In genomic region chr1:145927073-145927886, GRCh38 we compare ENCODE assay signal across 8 cellular contexts. TPM values are rescaled to one million over a fixed set of nuclear protein-coding genes. Genes with fewer than 3 reads are reported as not detected.
DNase-seq lines count a peak whose midpoint lies in the region; TF ChIP-seq lines count a peak whose summit lies in the region.

Gene RBM8A, minus strand, starts transcription at chr1:145927484. Its CDS starts 58 bp downstream, at chr1:145927426.

- H3K4me1 Mint-ChIP-seq in HFFc6 (ENCODE audit: low read depth): peaks cover 6% of the 10 kb centered on the region

- H3K27ac ChIP-seq in suprapubic skin: peak within 1 kb of the TSS; percentile 97

- no peak within 1 kb of the TSS; the same call in 1 of the 2 replicates for H3K27ac Mint-ChIP-seq in HFFc6

- peak; percentile 76 to 99 for TF ChIP-seq POLR2A in suprapubic skin (IDR thresholded peaks at IDR 0.05)

- H3K9me3 Mint-ChIP-seq in HFFc6: no peaks in the 10 kb centered on the region

- H3K4me3 ChIP-seq in suprapubic skin: peak within 1 kb of the TSS; percentile 78

- peaks cover 5% of the 10 kb centered on the region; the same call in 1 of the 2 replicates for H3K27me3 Mint-ChIP-seq in HFFc6 (ENCODE audit: insufficient read depth)

- H3K4me1 ChIP-seq in suprapubic skin: peaks cover 20% of the 10 kb centered on the region

- CTCF ChIA-PET in GM10248 (lab: Yijun Ruan, JAX): interaction anchor here (0.7 to 2.5 kb wide), 20 partner anchors 9 to 85 kb away, joined by 3 to 16 read pairs (median 4); partner anchors contain the start of genes ANKRD34A, LIX1L, NUDT17 and PEX11B

- H3K4me3 Mint-ChIP-seq in HFFc6: peak within 1 kb of the TSS; percentile 51; the same call in 1 of the 2 replicates

- TF ChIP-seq CTCF in GM10248 (IDR thresholded peaks at IDR 0.05; ENCODE audit: control extremely low read depth, extremely low read depth, low read depth, missing control alignments) (peak; percentile 42), HFFc6 (IDR thresholded peaks at IDR 0.05) (peak; percentile 84), suprapubic skin (IDR thresholded peaks at IDR 0.05) (peak; percentile 67 to 72)

- peaks cover 6% of the 10 kb centered on the region; the same call in 1 of the 2 replicates for H3K36me3 Mint-ChIP-seq in HFFc6 (ENCODE audit: low read depth)

- no peaks in the 10 kb centered on the region for H3K9me3 ChIP-seq in suprapubic skin

- no peaks in the 10 kb centered on the region for H3K27me3 ChIP-seq in suprapubic skin

- DNase-seq in GM10248 (ENCODE audit: extremely low spot score) (peak; percentile 89), HFFc6 (peak; percentile 98), NAMALWA (ENCODE audit: low spot score) (peak; percentile 100), SK-N-DZ (ENCODE audit: low spot score) (peak; percentile 99), germinal center (ENCODE audit: low spot score) (peak; percentile 90), non-pigmented ciliary epithelial cell (ENCODE audit: low read depth) (peak; percentile 97), suprapubic skin (ENCODE audit: low spot score in 2 of 2) (peak; percentile 98)
- DNase-seq in activated naive CD4-positive, alpha-beta T cell treated with anti-CD3 and anti-CD28 coated beads, Interleukin-2, amount 50 U/mL, for 16 hours: peak; percentile 92

- WGBS in suprapubic skin: under 1% methylated on average over 41 of the region's 41 CpGs

- POLR2A ChIA-PET in GM10248 (lab: Yijun Ruan, JAX): interaction anchor here (0.7 to 1.5 kb wide), 10 partner anchors 9 to 646 kb away, joined by 3 to 16 read pairs (median 5); partner anchors contain the start of genes ANKRD34A, LIX1L, PEX11B and PIAS3

- no peak for TF ChIP-seq EP300 in suprapubic skin (IDR thresholded peaks at IDR 0.05)

- peaks cover 22% of the 10 kb centered on the region for H3K36me3 ChIP-seq in suprapubic skin

RNA-seq across cellular contexts. Expression of gene RBM8A, which starts in this region (rescaled TPM):
- total RNA-seq in HFFc6 (2021; fragmentation: NEBNext Ultra II Directional; extraction: Animal tissue kit (Norgen Biotek cat#: 25700)): 100 to 1,000 TPM; 135 to 166 (median 157) TPM
- polyA plus RNA-seq in SK-N-DZ (2014; cell fraction: cytosol; rRNA removed): 326 and 347 TPM in 2 replicates
- polyA plus RNA-seq in SK-N-DZ (2014; cell fraction: nucleus; rRNA removed): 219 and 253 TPM in 2 replicates
- 100 to 1,000 TPM in 3 of 4 donors, 10 to 100 TPM in 1; 92.2 to 186 (median 134) TPM for total RNA-seq in suprapubic skin

Comparison
In these comparisons a context has a peak if more than half of its experiments do, and no peak if none do; other contexts are left out.
1. Peak in every context shown above with its lines: DNase-seq, H3K4me3 ChIP-seq and H3K27ac ChIP-seq.